17 cellular contexts compared by ENCODE assay signal in genomic region chr7:41930538-41931262, GRCh38.
DNase-seq lines count a peak whose midpoint lies in the region; ATAC-seq and TF ChIP-seq lines count a peak whose summit lies in the region.
"Had no signal": no experiment of that assay in that cellular context is flagged by ENCODE, and none has a peak within 500 bp of the region (broad histone marks: within the 10 kb centered on the region; RNA-seq: fewer than 3 reads in every experiment).

No MANE protein-coding gene starts in this region.

- H3K9me3 ChIP-seq in RWPE2 (ENCODE audit: severe bottlenecking) (no peaks in the 10 kb centered on the region), uterus (no peaks in the 10 kb centered on the region)
- H3K9me3 ChIP-seq: BE2C had no signal

- no peaks in the 10 kb centered on the region for H3K27me3 ChIP-seq in RWPE2 (ENCODE audit: insufficient read depth, poor library complexity, severe bottlenecking)
- no peaks in the 10 kb centered on the region for H3K27me3 ChIP-seq in uterus
- H3K27me3 ChIP-seq: BE2C had no signal

- H3K4me3 ChIP-seq in RWPE2 (ENCODE audit: severe bottlenecking) (no peak overlapping the region), uterus (no peak overlapping the region)

- TF ChIP-seq CTCF in RWPE2 (IDR thresholded peaks at IDR 0.05; ENCODE audit: poor library complexity, severe bottlenecking) (no peak), uterus (IDR thresholded peaks at IDR 0.05) (no peak)

- peak overlapping the region; percentile 4 for H3K27ac ChIP-seq in RWPE2 (ENCODE audit: poor library complexity, severe bottlenecking)
- no peak overlapping the region for H3K27ac ChIP-seq in uterus
- H3K27ac ChIP-seq: parathyroid adenoma had no signal

- H3K36me3 ChIP-seq in RWPE2 (ENCODE audit: low read depth) = no peaks in the 10 kb centered on the region
- H3K36me3 ChIP-seq in uterus = no peaks in the 10 kb centered on the region
- H3K36me3 ChIP-seq: BE2C had no signal

- DNase-seq in ELR (ENCODE audit: low read depth) (peak; percentile 71), RWPE2 (ENCODE audit: low spot score) (no peak), glomerular visceral epithelial cell (ENCODE audit: extremely low spot score) (peak; percentile 39), uterus (no peak), HUDEP-2 (lab: John Stamatoyannopoulos, UW; ENCODE audit: unreplicated experiment in 76 of 76) (no peak), NCI-H2227 (lab: John Stamatoyannopoulos, UW; ENCODE audit: unreplicated experiment) (no peak)
- no peak for DNase-seq in stimulated activated CD4-positive, alpha-beta T cell treated with anti-CD3 and anti-CD28 coated beads, Interleukin-4, amount 100 ng/mL, for 24 hours
- DNase-seq: activated CD4-positive, alpha-beta memory T cell treated with anti-CD3 and anti-CD28 coated beads, Interleukin-2, amount 10 ng/mL, durations not matched to agents 7 days and 5 days; activated gamma-delta T cell; BE2C; DMS79; NCI-H446; stimulated activated CD4-positive, alpha-beta T cell treated with anti-CD3 and anti-CD28 coated beads, Interleukin-15, amount 100 ng/mL, for 24 hours; stimulated activated CD8-positive, alpha-beta memory T cell treated with anti-CD3 and anti-CD28 coated beads, Interleukin-4, amount 100 ng/mL, for 48 hours had no signal

- ATAC-seq in HG02678 (IDR thresholded peaks at IDR 0.05; ENCODE audit: unreplicated experiment) (peak; percentile 47), RWPE2 (ENCODE audit: low read depth) (peak; percentile 36; the same call in 1 of the 3 replicates)
- ATAC-seq: esophagus mucosa had no signal

- intact Hi-C loops in uterus (cut with DNase I; ENCODE audit: low total_unique reads) = no loop called here

- no peaks in the 10 kb centered on the region for H3K4me1 ChIP-seq in RWPE2 (ENCODE audit: insufficient read depth, poor library complexity, severe bottlenecking)
- no peaks in the 10 kb centered on the region for H3K4me1 ChIP-seq in uterus
- H3K4me1 ChIP-seq: BE2C, parathyroid adenoma had no signal

- TF ChIP-seq POLR2A in uterus (IDR thresholded peaks at IDR 0.05) = no peak

Comparison
In these comparisons a context has a peak if more than half of its experiments do, and no peak if none do; other contexts are left out.
1. DNase-seq: peak in ELR (single experiment) and glomerular visceral epithelial cell (single experiment); none in RWPE2 (single experiment), uterus (0 of 2), HUDEP-2 (0 of 76), stimulated activated CD4-positive, alpha-beta T cell treated with anti-CD3 and anti-CD28 coated beads, Interleukin-4, amount 100 ng/mL, for 24 hours (single experiment) and NCI-H2227 (single experiment).